Comparison of ENCODE assay signal across 15 cellular contexts in genomic region chr4:2366252-2367192, GRCh38. TPM values are rescaled to one million over a fixed set of nuclear protein-coding genes. Genes with fewer than 3 reads are reported as not detected.
A peak's percentile ranks its signal among the peaks of the same experiment; 100 is the strongest.
DNase-seq lines count a peak whose midpoint lies in the region; ATAC-seq and TF ChIP-seq lines count a peak whose summit lies in the region.
"Had no signal": no experiment of that assay in that cellular context is flagged by ENCODE, and none has a peak within 500 bp of the region (broad histone marks: within the 10 kb centered on the region; RNA-seq: fewer than 3 reads in every experiment).

No MANE protein-coding gene starts in this region.

- H3K27me3 Mint-ChIP-seq in glutamatergic neuron (ENCODE audit: unreplicated experiment), result peaks cover 14% of the 10 kb centered on the region

- peaks cover 16% of the 10 kb centered on the region for H3K36me3 Mint-ChIP-seq in glutamatergic neuron (ENCODE audit: unreplicated experiment)
- H3K36me3 Mint-ChIP-seq: type B pancreatic cell had no signal

- peak overlapping the region; percentile 57 for H3K27ac ChIP-seq in layer of hippocampus (ENCODE audit: low read depth, low read length)
- H3K27ac ChIP-seq: colonic mucosa, prostate gland had no signal

- H3K4me1 Mint-ChIP-seq in glutamatergic neuron (ENCODE audit: low read depth, unreplicated experiment), result peaks cover 19% of the 10 kb centered on the region

- no peaks in the 10 kb centered on the region for H3K27me3 ChIP-seq in layer of hippocampus (ENCODE audit: control insufficient read depth, insufficient read depth, low read length)
- H3K27me3 ChIP-seq: colonic mucosa had no signal

- no peak for TF ChIP-seq CTCF in glutamatergic neuron (IDR thresholded peaks at IDR 0.05; ENCODE audit: partially characterized antibody, unreplicated experiment)

- ATAC-seq in GM21360 (IDR thresholded peaks at IDR 0.05; ENCODE audit: unreplicated experiment) (no peak), HG02763 (IDR thresholded peaks at IDR 0.05; ENCODE audit: unreplicated experiment) (no peak)
- ATAC-seq: activated naive CD4-positive, alpha-beta T cell treated with anti-CD3 and anti-CD28 coated beads, Interleukin-2, amount 50 U/mL, for 72 hours had no signal

- DNase-seq in Ammon's horn (ENCODE audit: low spot score) (peak; percentile 49), LHCN-M2 (ENCODE audit: low read depth) (peak; percentile 68), anterior cingulate cortex (lab: John Stamatoyannopoulos, UW) (peak in 30 of 58 donors; percentile 18 to 88 (median 44)), retina (no peak), glutamatergic neuron (no peak)
- DNase-seq: colonic mucosa, NCI-H187 had no signal

- no peak overlapping the region for H3K4me3 Mint-ChIP-seq in glutamatergic neuron (ENCODE audit: unreplicated experiment)
- H3K4me3 Mint-ChIP-seq: type B pancreatic cell had no signal

- no peak overlapping the region for H3K27ac Mint-ChIP-seq in glutamatergic neuron (ENCODE audit: unreplicated experiment)
- H3K27ac Mint-ChIP-seq: activated naive CD4-positive, alpha-beta T cell treated with anti-CD3 and anti-CD28 coated beads, Interleukin-2, amount 50 U/mL, for 72 hours; type B pancreatic cell had no signal

- peaks cover 8% of the 10 kb centered on the region for H3K9me3 Mint-ChIP-seq in glutamatergic neuron (ENCODE audit: unreplicated experiment)

RNA-seq across cellular contexts. Expression of gene ZFYVE28, which starts 51.9 kb away (rescaled TPM):
- total RNA-seq in LHCN-M2 (2014; rRNA removed) (2.1 and 2.6 TPM in 2 replicates), glutamatergic neuron (ENCODE audit: unreplicated experiment) (4.8 TPM)
- polyA plus RNA-seq in LHCN-M2 (2012), result 0.60 TPM

RNA-seq across cellular contexts. Expression of gene CFAP99, which starts 52.2 kb away (rescaled TPM):
- total RNA-seq in LHCN-M2 (2014; rRNA removed) (not detected in 2 replicates), glutamatergic neuron (ENCODE audit: unreplicated experiment) (not detected)
- polyA plus RNA-seq in LHCN-M2 (2012), result not detected
- total RNA-seq: activated naive CD4-positive, alpha-beta T cell treated with anti-CD3 and anti-CD28 coated beads, Interleukin-2, amount 50 U/mL, for 72 hours; SK-MEL-5 had no signal
- polyA plus RNA-seq: IgD-negative memory B cell had no signal

Comparison
In these comparisons a context has a peak if more than half of its experiments do, and no peak if none do; other contexts are left out.
1. DNase-seq: peak in Ammon's horn (single experiment), LHCN-M2 (single experiment) and anterior cingulate cortex (30 of 58); none in retina (single experiment) and glutamatergic neuron (single experiment).